Comparison of ENCODE assay signal across 19 cellular contexts in the genomic region with DNA sequence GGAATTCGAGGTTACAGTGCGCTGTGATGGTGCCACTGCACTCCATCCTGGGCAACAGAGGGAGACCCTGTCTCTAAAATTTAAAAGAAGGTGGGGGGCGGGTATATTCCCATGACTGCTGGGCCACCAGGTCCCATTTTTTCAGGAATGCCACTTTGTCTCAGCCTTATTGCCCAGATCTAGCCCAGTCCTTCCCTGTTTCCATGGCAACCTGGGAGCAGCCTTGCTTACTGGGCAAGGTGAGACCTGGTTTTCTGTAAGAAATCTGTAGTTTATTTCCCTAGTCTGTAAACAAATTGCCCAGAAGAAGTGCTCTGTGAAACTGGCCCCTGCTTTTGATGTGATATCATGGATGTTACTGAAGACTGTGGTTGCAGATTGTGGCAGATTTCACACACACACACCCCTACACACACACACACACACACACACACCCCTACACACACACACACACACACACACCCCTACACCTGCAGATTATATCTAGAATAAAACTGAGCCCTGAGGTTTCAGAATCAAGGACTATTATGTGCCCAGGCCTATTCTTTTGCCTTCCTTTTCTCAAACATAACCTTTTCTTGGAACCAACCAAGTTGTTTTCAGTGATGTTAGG. TPM values are rescaled to one million over a fixed set of nuclear protein-coding genes. Genes with fewer than 3 reads are reported as not detected.
A peak's percentile ranks its signal among the peaks of the same experiment; 100 is the strongest.
DNase-seq lines count a peak whose midpoint lies in the region; ATAC-seq and TF ChIP-seq lines count a peak whose summit lies in the region.
"Had no signal": no experiment of that assay in that cellular context is flagged by ENCODE, and none has a peak within 500 bp of the region (broad histone marks: within the 10 kb centered on the region; RNA-seq: fewer than 3 reads in every experiment).

No MANE protein-coding gene starts in this region.

- no peaks in the 10 kb centered on the region for H3K27me3 Mint-ChIP-seq in activated CD4-positive, alpha-beta memory T cell treated with anti-CD3 and anti-CD28 coated beads for 36 hours
- H3K27me3 Mint-ChIP-seq: activated naive CD4-positive, alpha-beta T cell treated with anti-CD3 and anti-CD28 coated beads, Interleukin-2, amount 50 U/mL, for 24 hours; B cell; type B pancreatic cell had no signal

- H3K36me3 Mint-ChIP-seq in activated CD4-positive, alpha-beta memory T cell treated with anti-CD3 and anti-CD28 coated beads for 36 hours: peaks cover 41% of the 10 kb centered on the region

- H3K4me1 ChIP-seq in left ventricle myocardium inferior (peaks cover 95% of the 10 kb centered on the region), heart left ventricle (peaks cover 0 to 84% (median 52%) of the 10 kb centered on the region in 12 donors), thymus (ENCODE audit: control insufficient read depth, insufficient read depth, low read length) (no peaks in the 10 kb centered on the region), esophagus squamous epithelium (peaks cover 6 to 49% (median 22%) of the 10 kb centered on the region in 3 donors)

- TF ChIP-seq POLR2A in heart left ventricle (IDR thresholded peaks at IDR 0.05) (no peak), erythroblast (IDR thresholded peaks at IDR 0.05; ENCODE audit: low read length) (no peak), esophagus squamous epithelium (IDR thresholded peaks at IDR 0.05) (no peak)

- peak overlapping the region; percentile 14 for H3K27ac Mint-ChIP-seq in activated CD4-positive, alpha-beta memory T cell treated with anti-CD3 and anti-CD28 coated beads for 36 hours
- H3K27ac Mint-ChIP-seq: activated naive CD4-positive, alpha-beta T cell treated with anti-CD3 and anti-CD28 coated beads, Interleukin-2, amount 50 U/mL, for 24 hours; B cell; type B pancreatic cell had no signal

- WGBS in heart left ventricle, 4 donors: 70 to 86% (median 78%) methylated on average over 3 of the region's 3 CpGs
- 82% methylated on average over 3 of the region's 3 CpGs for WGBS in thymus
- whole genome bisulfite sequencing in esophagus squamous epithelium, 2 donors: 88 to 100% methylated on average over 2 to 3 of the region's 3 CpGs

- intact Hi-C loops in left ventricle myocardium inferior (cut with micrococcal nuclease) (no loop called here), heart left ventricle (cut with DNase I) (no loop called here), esophagus squamous epithelium (cut with DNase I) (no loop called here)
- intact Hi-C loops in activated CD4-positive, alpha-beta memory T cell treated with anti-CD3 and anti-CD28 coated beads for 36 hours (cut with micrococcal nuclease): no loop called here

- POLR2A ChIA-PET in activated CD4-positive, alpha-beta memory T cell treated with anti-CD3 and anti-CD28 coated beads for 36 hours (lab: Charles Lee): interaction anchor here (2.5 to 4.0 kb wide), 3 partner anchors 7 to 20 kb away, joined by 15 to 30 read pairs (median 20); partner anchors contain the start of gene OGDH

- no peak for ATAC-seq in heart left ventricle
- ATAC-seq: Panc1; stimulated activated naive CD8-positive, alpha-beta T cell treated with anti-CD3 and anti-CD28 coated beads, Interleukin-15, Interleukin-2, amounts not matched to agents 100 U/mL and 50 U/mL, for 24 hours had no signal

- peaks cover 81% of the 10 kb centered on the region for H3K4me1 Mint-ChIP-seq in activated CD4-positive, alpha-beta memory T cell treated with anti-CD3 and anti-CD28 coated beads for 36 hours (ENCODE audit: low read depth)

- peak overlapping the region; percentile 86 for H3K27ac ChIP-seq in left ventricle myocardium inferior (replicated peaks)
- H3K27ac ChIP-seq in heart left ventricle: peak overlapping the region in 3 of 12 donors; percentile 16 to 97 (median 59)
- H3K27ac ChIP-seq in thymus (ENCODE audit: low read depth): peak overlapping the region; percentile 31
- H3K27ac ChIP-seq in esophagus squamous epithelium: no peak overlapping the region
- H3K27ac ChIP-seq: brain microvascular endothelial cell had no signal

- H3K27me3 ChIP-seq in left ventricle myocardium inferior (ENCODE audit: low read depth): no peaks in the 10 kb centered on the region
- no peaks in the 10 kb centered on the region for H3K27me3 ChIP-seq in heart left ventricle
- H3K27me3 ChIP-seq in thymus (ENCODE audit: control insufficient read depth, insufficient read depth): no peaks in the 10 kb centered on the region
- no peaks in the 10 kb centered on the region for H3K27me3 ChIP-seq in esophagus squamous epithelium
- H3K27me3 ChIP-seq: brain microvascular endothelial cell, dorsolateral prefrontal cortex had no signal

- DNase-seq in left ventricle myocardium inferior: no peak
- no peak for DNase-seq in heart left ventricle
- no peak for DNase-seq in activated CD4-positive, alpha-beta memory T cell treated with anti-CD3 and anti-CD28 coated beads for 36 hours
- peak; percentile 25 to 63 for DNase-seq in erythroblast (lab: John Stamatoyannopoulos, UW)
- DNase-seq in esophagus squamous epithelium (lab: John Stamatoyannopoulos, UW): no peak
- DNase-seq in HPDE6-E6E7 (ENCODE audit: extremely low spot score): no peak
- DNase-seq in NCI-H1694 treated with DMSO at 0.1 percent for 48 hours (lab: John Stamatoyannopoulos, UW): no peak
- DNase-seq: brain microvascular endothelial cell; dorsolateral prefrontal cortex; GOT3; NCI-H1930; NCI-H82; stimulated activated naive CD8-positive, alpha-beta T cell treated with anti-CD3 and anti-CD28 coated beads, Interleukin-15, Interleukin-2, amounts not matched to agents 100 U/mL and 50 U/mL, for 24 hours had no signal

- no peaks in the 10 kb centered on the region for H3K9me3 Mint-ChIP-seq in activated CD4-positive, alpha-beta memory T cell treated with anti-CD3 and anti-CD28 coated beads for 36 hours
- H3K9me3 Mint-ChIP-seq: activated naive CD4-positive, alpha-beta T cell treated with anti-CD3 and anti-CD28 coated beads, Interleukin-2, amount 50 U/mL, for 24 hours; neural crest cell; type B pancreatic cell had no signal

- CTCF ChIA-PET in activated CD4-positive, alpha-beta memory T cell treated with anti-CD3 and anti-CD28 coated beads for 36 hours (lab: Charles Lee): interaction anchor here (0.6 to 1.6 kb wide), 2 partner anchors 10 to 261 kb away, joined by 3 to 4 read pairs; no protein-coding TSS in a partner anchor

- no peaks in the 10 kb centered on the region for H3K9me3 ChIP-seq in left ventricle myocardium inferior (replicated peaks)
- H3K9me3 ChIP-seq in heart left ventricle: no peaks in the 10 kb centered on the region
- no peaks in the 10 kb centered on the region for H3K9me3 ChIP-seq in thymus (ENCODE audit: control insufficient read depth)
- H3K9me3 ChIP-seq in esophagus squamous epithelium: no peaks in the 10 kb centered on the region

- H3K36me3 ChIP-seq in left ventricle myocardium inferior: peaks cover 37% of the 10 kb centered on the region
- H3K36me3 ChIP-seq in heart left ventricle: peaks cover 0 to 58% (median 35%) of the 10 kb centered on the region in 9 donors
- H3K36me3 ChIP-seq in thymus (ENCODE audit: control insufficient read depth, insufficient read depth): peaks cover 34% of the 10 kb centered on the region
- H3K36me3 ChIP-seq in esophagus squamous epithelium: peaks cover 6 to 64% (median 28%) of the 10 kb centered on the region in 3 donors

- TF ChIP-seq CTCF in left ventricle myocardium inferior (IDR thresholded peaks at IDR 0.05; ENCODE audit: borderline replicate concordance) (no peak), heart left ventricle (IDR thresholded peaks at IDR 0.05) (no peak), esophagus squamous epithelium (IDR thresholded peaks at IDR 0.05) (no peak)

- no peak overlapping the region for H3K4me3 ChIP-seq in left ventricle myocardium inferior
- no peak overlapping the region for H3K4me3 ChIP-seq in heart left ventricle
- H3K4me3 ChIP-seq in thymus (ENCODE audit: low read length): no peak overlapping the region
- H3K4me3 ChIP-seq in esophagus squamous epithelium: no peak overlapping the region
- H3K4me3 ChIP-seq: dorsolateral prefrontal cortex had no signal

- no peak overlapping the region for H3K4me3 Mint-ChIP-seq in activated CD4-positive, alpha-beta memory T cell treated with anti-CD3 and anti-CD28 coated beads for 36 hours
- H3K4me3 Mint-ChIP-seq: activated naive CD4-positive, alpha-beta T cell treated with anti-CD3 and anti-CD28 coated beads, Interleukin-2, amount 50 U/mL, for 24 hours; B cell; neural crest cell; type B pancreatic cell had no signal

RNA-seq across cellular contexts. Expression of gene OGDH, which starts 19.6 kb away (rescaled TPM):
- total RNA-seq in left ventricle myocardium inferior (677 TPM), heart left ventricle (100 to 1,000 TPM; 394 to 789 (median 635) TPM), esophagus squamous epithelium (100 to 1,000 TPM in 1 of 4 donors, 10 to 100 TPM in 3; 68.9 to 102 (median 89.5) TPM)
- polyA plus RNA-seq in heart left ventricle (100 to 1,000 TPM; 247 to 519 TPM), thymus (20.7 TPM)
- 100 to 1,000 TPM; 103 to 105 TPM for total RNA-seq in activated CD4-positive, alpha-beta memory T cell treated with anti-CD3 and anti-CD28 coated beads for 36 hours

RNA-seq across cellular contexts. Expression of gene TMED4, which starts 44.0 kb away (rescaled TPM):
- total RNA-seq in left ventricle myocardium inferior: 61.9 TPM
- 100 to 1,000 TPM in 2 of 9 donors, 10 to 100 TPM in 7; 55.4 to 129 (median 68.9) TPM for total RNA-seq in heart left ventricle
- 10 to 100 TPM; 48.5 to 49.5 TPM for polyA plus RNA-seq in heart left ventricle
- 10 to 100 TPM; 74.8 to 79.1 TPM for total RNA-seq in activated CD4-positive, alpha-beta memory T cell treated with anti-CD3 and anti-CD28 coated beads for 36 hours
- 46.9 TPM for polyA plus RNA-seq in thymus
- total RNA-seq in esophagus squamous epithelium: 100 to 1,000 TPM in 2 of 4 donors, 10 to 100 TPM in 2; 68.0 to 123 (median 102) TPM

RNA-seq across cellular contexts. Expression of gene DDX56, which starts 52.3 kb away (rescaled TPM):
- total RNA-seq in left ventricle myocardium inferior: 27.1 TPM
- total RNA-seq in heart left ventricle: 10 to 100 TPM; 19.4 to 43.4 (median 28.4) TPM
- polyA plus RNA-seq in heart left ventricle: 10 to 100 TPM; 34.1 to 39.3 TPM
- total RNA-seq in activated CD4-positive, alpha-beta memory T cell treated with anti-CD3 and anti-CD28 coated beads for 36 hours: 10 to 100 TPM; 84.0 to 87.0 TPM
- polyA plus RNA-seq in thymus: 114 TPM
- 10 to 100 TPM; 34.1 to 69.6 (median 50.0) TPM for total RNA-seq in esophagus squamous epithelium

Comparison
In these comparisons a context has a peak if more than half of its experiments do, and no peak if none do; other contexts are left out.
1. DNase-seq: peak in erythroblast (2 of 2); none in left ventricle myocardium inferior (single experiment), heart left ventricle (0 of 5), activated CD4-positive, alpha-beta memory T cell treated with anti-CD3 and anti-CD28 coated beads for 36 hours (single experiment), esophagus squamous epithelium (single experiment), HPDE6-E6E7 (single experiment) and NCI-H1694 treated with DMSO at 0.1 percent for 48 hours (single experiment).
2. H3K27ac ChIP-seq: peak in left ventricle myocardium inferior (single experiment) and thymus (single experiment); none in esophagus squamous epithelium (0 of 4).